Comparison of ENCODE assay signal across 19 cellular contexts in genomic region chr9:128043467-128043868, GRCh38. TPM values are rescaled to one million over a fixed set of nuclear protein-coding genes. Genes with fewer than 3 reads are reported as not detected.
DNase-seq lines count a peak whose midpoint lies in the region; ATAC-seq, FAIRE-seq and TF ChIP-seq lines count a peak whose summit lies in the region.
"Had no signal": no experiment of that assay in that cellular context is flagged by ENCODE, and none has a peak within 500 bp of the region (broad histone marks: within the 10 kb centered on the region; RNA-seq: fewer than 3 reads in every experiment).

No MANE protein-coding gene starts in this region.

- H3K4ac ChIP-seq in mesendoderm (ENCODE audit: low read depth, low read length) = no peak overlapping the region

- POLR2A ChIA-PET in HCT116 (lab: Charles Lee) = interaction anchor here (0.6 to 1.2 kb wide), 3 partner anchors 8 to 146 kb away, joined by 3 to 8 read pairs (median 3); no protein-coding TSS in a partner anchor

- H2BK5ac ChIP-seq in mesendoderm (ENCODE audit: low read length) = no peak overlapping the region

- H3K27me3 ChIP-seq in HCT116 (ENCODE audit: insufficient read depth, low read length) (no peaks in the 10 kb centered on the region), body of pancreas (no peaks in the 10 kb centered on the region), mesendoderm (ENCODE audit: insufficient read depth, low read length, poor library complexity) (no peaks in the 10 kb centered on the region), small intestine (ENCODE audit: control insufficient read depth in 2 of 2, insufficient read depth in 2 of 2, low read length in 2 of 2) (no peaks in the 10 kb centered on the region), ascending aorta (no peaks in the 10 kb centered on the region)
- H3K27me3 ChIP-seq: adrenal gland, stomach had no signal

- H3K9me2 ChIP-seq in HCT116 (ENCODE audit: insufficient read depth) = no peaks in the 10 kb centered on the region

- H4K5ac ChIP-seq in mesendoderm (ENCODE audit: low read length) = no peak overlapping the region

- H3K36me3 ChIP-seq in HCT116 (ENCODE audit: control insufficient read depth in 1 of 2, insufficient read depth in 2 of 2, low read length in 2 of 2) (no peaks in the 10 kb centered on the region), body of pancreas (replicated peaks in 1 of 2; ENCODE audit: insufficient read depth in 1 of 2, low read depth in 2 of 2) (no peaks in the 10 kb centered on the region), mesendoderm (ENCODE audit: control insufficient read depth, insufficient read depth, low read length) (no peaks in the 10 kb centered on the region), small intestine (ENCODE audit: control insufficient read depth in 2 of 2, insufficient read depth in 2 of 2, low read length in 2 of 2) (no peaks in the 10 kb centered on the region), ascending aorta (no peaks in the 10 kb centered on the region)
- H3K36me3 ChIP-seq: adrenal gland, stomach had no signal

- TF ChIP-seq POLR2A in HCT116 (IDR thresholded peaks at IDR 0.05; ENCODE audit: borderline replicate concordance, extremely low read depth, insufficient read depth, insufficient read length) (no peak), body of pancreas (IDR thresholded peaks at IDR 0.05) (no peak)

- H3K4me2 ChIP-seq in HCT116 (ENCODE audit: low read length) (peak overlapping the region; percentile 31), mesendoderm (ENCODE audit: low read length) (no peak overlapping the region)

- FAIRE-seq in small intestine (lab: Jason Lieb, UNC) (no peak), HTR-8/SVneo (lab: Jason Lieb, UNC) (no peak)
- FAIRE-seq: endothelial cell of umbilical vein, RCC 7860 had no signal

- no peak overlapping the region for H3K23ac ChIP-seq in mesendoderm (ENCODE audit: low read length)

- H3K4me3 ChIP-seq in HCT116 (replicated peaks in 1 of 2; ENCODE audit: low read depth in 1 of 2, low read length in 2 of 2) (no peak overlapping the region), body of pancreas (no peak overlapping the region), mesendoderm (ENCODE audit: low read length) (no peak overlapping the region), small intestine (ENCODE audit: low read depth in 1 of 2, low read length in 2 of 2) (no peak overlapping the region), ascending aorta (no peak overlapping the region)
- H3K4me3 ChIP-seq: adrenal gland, stomach had no signal

- 33 to 49% methylated on average over 6 of the region's 7 CpGs for WGBS in body of pancreas, 2 donors
- no CpG with 5 or more reads among the region's 7 CpGs for WGBS in mesendoderm (ENCODE audit: extremely low coverage, insufficient coverage, low lambda C conversion rate)
- WGBS in small intestine, 3 donors = 43 to 71% (median 66%) methylated on average over 6 to 7 of the region's 7 CpGs

- no peak overlapping the region for H2BK15ac ChIP-seq in mesendoderm (replicated peaks; ENCODE audit: low read depth)

- TF ChIP-seq RAD21 in HCT116 (IDR thresholded peaks at IDR 0.05; ENCODE audit: low read depth) = no peak

- H2AK5ac ChIP-seq in mesendoderm (ENCODE audit: low read length) = no peak overlapping the region

- no peak for DNase-seq in HCT116 (ENCODE audit: low read depth, low spot score)
- no peak for DNase-seq in body of pancreas
- DNase-seq in mesendoderm = no peak
- DNase-seq in small intestine = peak; percentile 65
- DNase-seq in ascending aorta (ENCODE audit: low spot score in 2 of 2) = no peak
- no peak for DNase-seq in HTR-8/SVneo (ENCODE audit: insufficient read length, low spot score)
- DNase-seq: activated CD8-positive, alpha-beta T cell treated with anti-CD3 and anti-CD28 coated beads for 36 hours; AML-193; DMS79 treated with DMSO at 0.1 percent for 48 hours; MV-4-11; NCI-H526 treated with DMSO at 0.1 percent for 48 hours; posterior cingulate gyrus; stimulated activated CD4-positive, alpha-beta T cell treated with anti-CD3 and anti-CD28 coated beads, Interleukin-15, amount 100 ng/mL, for 24 hours; stomach had no signal

- peak; percentile 62 for ATAC-seq in HCT116
- peak; percentile 59 for ATAC-seq in body of pancreas
- no peak for ATAC-seq in GM21737 (IDR thresholded peaks at IDR 0.05; ENCODE audit: unreplicated experiment)
- ATAC-seq in GM18858 (IDR thresholded peaks at IDR 0.05; ENCODE audit: unreplicated experiment) = no peak
- ATAC-seq: activated CD8-positive, alpha-beta T cell treated with anti-CD3 and anti-CD28 coated beads for 36 hours had no signal

- H2AFZ ChIP-seq in HCT116 (ENCODE audit: low read depth, low read length, poor library complexity, severe bottlenecking) = peak overlapping the region; percentile 53

- H3K56ac ChIP-seq in mesendoderm (ENCODE audit: low read length) = peak overlapping the region; percentile 11

- no peaks in the 10 kb centered on the region for H4K20me1 ChIP-seq in HCT116 (ENCODE audit: insufficient read depth)

- no TSS peak for BruUV-seq in HCT116 (replicated peaks; lab: Mats Ljungman, UMichigan)

- H3K27ac ChIP-seq in HCT116 (ENCODE audit: low read depth, low read length) = no peak overlapping the region
- H3K27ac ChIP-seq in body of pancreas = peak overlapping the region in 2 of 4 donors; percentile 9 to 38
- no peak overlapping the region for H3K27ac ChIP-seq in mesendoderm (ENCODE audit: low read depth, low read length)
- no peak overlapping the region for H3K27ac ChIP-seq in small intestine (ENCODE audit: low read depth in 1 of 2, low read length in 1 of 2)
- H3K27ac ChIP-seq in ascending aorta = no peak overlapping the region
- H3K27ac ChIP-seq: stomach had no signal

- no peaks in the 10 kb centered on the region for H3K79me1 ChIP-seq in mesendoderm (ENCODE audit: low read length)

- H3K4me1 ChIP-seq in HCT116 (ENCODE audit: control insufficient read depth in 1 of 2, insufficient read depth in 2 of 2, low read length in 2 of 2) = peaks cover 3 to 20% of the 10 kb centered on the region in 2 experiments; a peak in 2 of 4 replicates
- peaks cover 6% of the 10 kb centered on the region for H3K4me1 ChIP-seq in body of pancreas
- no peaks in the 10 kb centered on the region for H3K4me1 ChIP-seq in mesendoderm (ENCODE audit: control insufficient read depth, low read depth, low read length)
- no peaks in the 10 kb centered on the region for H3K4me1 ChIP-seq in small intestine (ENCODE audit: control insufficient read depth in 2 of 2, insufficient read depth in 1 of 2, low read depth in 1 of 2, low read length in 1 of 2)
- H3K4me1 ChIP-seq in ascending aorta = no peaks in the 10 kb centered on the region

- TF ChIP-seq CTCF in HCT116 (IDR thresholded peaks at IDR 0.05 in 2 of 3, conservative IDR thresholded peaks at IDR 0.05 in 1 of 3; ENCODE audit: borderline replicate concordance in 1 of 3, insufficient read depth in 1 of 3, low read depth in 2 of 3, low read length in 2 of 3) = no peak
- TF ChIP-seq CTCF in body of pancreas (IDR thresholded peaks at IDR 0.05) = no peak
- no peak for TF ChIP-seq CTCF in ascending aorta (IDR thresholded peaks at IDR 0.05)

- H4K8ac ChIP-seq in mesendoderm (ENCODE audit: low read depth, low read length) = no peak overlapping the region

- CTCF ChIA-PET in HCT116 (lab: Charles Lee) = interaction anchor here (0.7 to 2.2 kb wide), 3 partner anchors 9 to 308 kb away, joined by 3 to 7 read pairs (median 3); partner anchors contain the start of gene TOR2A

- H3K79me2 ChIP-seq in HCT116 (ENCODE audit: insufficient read depth, low read length) (no peaks in the 10 kb centered on the region), mesendoderm (ENCODE audit: control insufficient read depth, insufficient read depth, low read length) (no peaks in the 10 kb centered on the region)

- RAD21 ChIA-PET in HCT116 (lab: Charles Lee; ENCODE audit: low non-redundant PET in 1 of 2, low total read pairs in 2 of 2, uncharacterized antibody in 2 of 2, unreplicated experiment in 2 of 2) = no interaction called here

- no peak overlapping the region for H3K18ac ChIP-seq in mesendoderm (ENCODE audit: low read length)

- intact Hi-C loops in HCT116 (cut with micrococcal nuclease) = no loop called here
- intact Hi-C loops in body of pancreas (cut with DNase I) = no loop called here
- intact Hi-C loops in ascending aorta (cut with DNase I) = no loop called here

- H3K9me3 ChIP-seq in HCT116 (ENCODE audit: control insufficient read depth in 1 of 2, insufficient read depth in 1 of 2, low read depth in 1 of 2, low read length in 2 of 2) (no peaks in the 10 kb centered on the region), body of pancreas (no peaks in the 10 kb centered on the region), small intestine (ENCODE audit: control insufficient read depth, low read depth) (no peaks in the 10 kb centered on the region), ascending aorta (no peaks in the 10 kb centered on the region)
- H3K9me3 ChIP-seq: adrenal gland, stomach had no signal

- no peak overlapping the region for H2BK120ac ChIP-seq in mesendoderm (ENCODE audit: low read depth, low read length)

- no peak overlapping the region for H3K9ac ChIP-seq in HCT116 (ENCODE audit: low read length)
- no peak overlapping the region for H3K9ac ChIP-seq in mesendoderm (ENCODE audit: low read length)

TF ChIP-seq in HCT116, 20 proteins besides CTCF, POLR2A, EP300 and RAD21 (continues in another document):
- TF ChIP-seq JUND (IDR thresholded peaks at IDR 0.05) (no peak), ZNF274 (IDR thresholded peaks at IDR 0.05; ENCODE audit: low read depth, low read length) (no peak), SP1 (IDR thresholded peaks at IDR 0.05; ENCODE audit: low read depth) (no peak), YY1 (IDR thresholded peaks at IDR 0.05; ENCODE audit: extremely low read depth, insufficient replicate concordance, low read depth, low read length) (no peak), EGR1 (IDR thresholded peaks at IDR 0.05; ENCODE audit: low read depth) (no peak), EZH2 (IDR thresholded peaks at IDR 0.05) (no peak), SRF (IDR thresholded peaks at IDR 0.05; ENCODE audit: low read depth) (no peak)

RNA-seq across cellular contexts. Expression of gene NAIF1, which starts 23.7 kb away (rescaled TPM):
- total RNA-seq in HCT116 (2021; ENCODE audit: unreplicated experiment) = 11.0 TPM
- polyA plus RNA-seq in HCT116 (2012) = 13.3 and 16.7 TPM in 2 replicates
- total RNA-seq in body of pancreas = 1 to 10 TPM; 1.3 to 4.9 TPM
- 5.7 TPM for polyA plus RNA-seq in mesendoderm (2013, experiment 1 of 2)
- polyA plus RNA-seq in mesendoderm (2013, experiment 2 of 2) = 4.9 TPM
- 1 to 10 TPM; 8.1 to 10.0 (median 9.2) TPM for polyA plus RNA-seq in small intestine
- 48.2 TPM for total RNA-seq in ascending aorta

RNA-seq across cellular contexts. Expression of gene SLC25A25, which starts 24.6 kb away (rescaled TPM):
- total RNA-seq in HCT116 (2021; ENCODE audit: unreplicated experiment) (15.3 TPM), body of pancreas (10 to 100 TPM; 31.4 to 36.6 TPM), ascending aorta (27.4 TPM)
- 18.8 and 20.5 TPM in 2 replicates for polyA plus RNA-seq in HCT116 (2012)
- polyA plus RNA-seq in mesendoderm (2013, experiment 1 of 2) = 11.9 TPM
- 12.3 TPM for polyA plus RNA-seq in mesendoderm (2013, experiment 2 of 2)
- 10 to 100 TPM; 15.5 to 26.2 (median 23.5) TPM for polyA plus RNA-seq in small intestine

Comparison
In these comparisons a context has a peak if more than half of its experiments do, and no peak if none do; other contexts are left out.
1. ATAC-seq: peak in HCT116 (single experiment) and body of pancreas (single experiment); none in GM21737 (single experiment) and GM18858 (single experiment).